18 cellular contexts compared by ENCODE assay signal in genomic region chr20:45313065-45313695, GRCh38. TPM values are rescaled to one million over a fixed set of nuclear protein-coding genes. Genes with fewer than 3 reads are reported as not detected.
A peak's percentile ranks its signal among the peaks of the same experiment; 100 is the strongest.
DNase-seq lines count a peak whose midpoint lies in the region; ATAC-seq, FAIRE-seq and TF ChIP-seq lines count a peak whose summit lies in the region.
"Had no signal": no experiment of that assay in that cellular context is flagged by ENCODE, and none has a peak within 500 bp of the region (broad histone marks: within the 10 kb centered on the region; RNA-seq: fewer than 3 reads in every experiment).

No MANE protein-coding gene starts in this region.

- H4K8ac ChIP-seq in neuronal stem cell (ENCODE audit: low read depth, low read length): no peak overlapping the region

- H2AFZ ChIP-seq in HepG2 (ENCODE audit: low read length): no peak overlapping the region
- no peak overlapping the region for H2AFZ ChIP-seq in neuronal stem cell (ENCODE audit: low read length)

- H3K79me2 ChIP-seq in HepG2 (ENCODE audit: insufficient read depth, low read length): no peaks in the 10 kb centered on the region

- H2BK12ac ChIP-seq in neuronal stem cell (ENCODE audit: low read length): no peak overlapping the region

- peaks cover 26% of the 10 kb centered on the region for H3K4me1 Mint-ChIP-seq in activated CD4-positive, alpha-beta T cell treated with anti-CD3 and anti-CD28 coated beads, Interleukin-2, amount 10 ng/mL, durations not matched to agents 7 days and 5 days

- no peak overlapping the region for H2BK5ac ChIP-seq in neuronal stem cell (ENCODE audit: low read length)

- no peak overlapping the region for H2BK120ac ChIP-seq in neuronal stem cell (ENCODE audit: low read depth, low read length)

- H3K36me3 ChIP-seq in HepG2 (replicated peaks in 1 of 2; ENCODE audit: control insufficient read depth in 1 of 2, insufficient read depth in 2 of 2, low read length in 2 of 2): no peaks in the 10 kb centered on the region
- H3K36me3 ChIP-seq in right lobe of liver: no peaks in the 10 kb centered on the region
- H3K36me3 ChIP-seq in RWPE2 (ENCODE audit: low read depth): no peaks in the 10 kb centered on the region
- no peaks in the 10 kb centered on the region for H3K36me3 ChIP-seq in neuronal stem cell (replicated peaks in 1 of 2; ENCODE audit: control insufficient read depth in 2 of 2, insufficient read depth in 2 of 2, low read length in 2 of 2)

- BruUV-seq in HepG2 (replicated peaks; lab: Mats Ljungman, UMichigan): no TSS peak

- H2BK15ac ChIP-seq in neuronal stem cell (ENCODE audit: low read length): no peak overlapping the region

- CTCF ChIA-PET in HepG2 (lab: Yijun Ruan, JAX; ENCODE audit: low intra/inter-chr PET ratio, low total read pairs): no interaction called here
- CTCF ChIA-PET in activated CD4-positive, alpha-beta T cell treated with anti-CD3 and anti-CD28 coated beads, Interleukin-2, amount 10 ng/mL, durations not matched to agents 7 days and 5 days (lab: Charles Lee): interaction anchor here (1.0 to 1.4 kb wide), 4 partner anchors 10 to 458 kb away, joined by 3 to 5 read pairs (median 4); no protein-coding TSS in a partner anchor

- no peak for TF ChIP-seq CTCF in HepG2 (CRISPR knock-in tag; IDR thresholded peaks at IDR 0.05)
- TF ChIP-seq CTCF in right lobe of liver (IDR thresholded peaks at IDR 0.05): no peak
- no peak for TF ChIP-seq CTCF in RWPE2 (IDR thresholded peaks at IDR 0.05; ENCODE audit: poor library complexity, severe bottlenecking)

- H3K27ac ChIP-seq in HepG2 (ENCODE audit: extremely low read length, insufficient read depth, low read length) (no peak overlapping the region), right lobe of liver (no peak overlapping the region), RWPE2 (ENCODE audit: poor library complexity, severe bottlenecking) (no peak overlapping the region), neuronal stem cell (replicated peaks; ENCODE audit: low read length) (no peak overlapping the region)
- H3K27ac ChIP-seq: 22Rv1 had no signal

- POLR2A ChIA-PET in HepG2 (lab: Yijun Ruan, JAX): no interaction called here
- POLR2A ChIA-PET in activated CD4-positive, alpha-beta T cell treated with anti-CD3 and anti-CD28 coated beads, Interleukin-2, amount 10 ng/mL, durations not matched to agents 7 days and 5 days (lab: Charles Lee): interaction anchor here (0.6 kb wide), 1 partner anchor 47 kb away, joined by 3 read pairs; no protein-coding TSS in a partner anchor

- TF ChIP-seq EP300 in HepG2 (IDR thresholded peaks at IDR 0.05; ENCODE audit: low read depth in 2 of 2, low read length in 2 of 2) (no peak), HepG2 (CRISPR knock-in tag; IDR thresholded peaks at IDR 0.05; ENCODE audit: borderline replicate concordance) (no peak)

- no peak overlapping the region for H2AK5ac ChIP-seq in neuronal stem cell (ENCODE audit: low read depth, low read length)

- H4K91ac ChIP-seq in neuronal stem cell (ENCODE audit: low read depth, low read length, poor library complexity): no peak overlapping the region

- no peaks in the 10 kb centered on the region for H3K9me3 Mint-ChIP-seq in activated CD4-positive, alpha-beta T cell treated with anti-CD3 and anti-CD28 coated beads, Interleukin-2, amount 10 ng/mL, durations not matched to agents 7 days and 5 days
- H3K9me3 Mint-ChIP-seq: CD4-positive, alpha-beta memory T cell had no signal

- H3K9ac ChIP-seq in HepG2 (ENCODE audit: insufficient read depth, low read depth, low read length): no peak overlapping the region
- H3K9ac ChIP-seq in neuronal stem cell (ENCODE audit: low read depth, low read length, poor library complexity): peak overlapping the region; percentile 16

- H3K27ac Mint-ChIP-seq in activated CD4-positive, alpha-beta T cell treated with anti-CD3 and anti-CD28 coated beads, Interleukin-2, amount 10 ng/mL, durations not matched to agents 7 days and 5 days: no peak overlapping the region
- H3K27ac Mint-ChIP-seq: CD4-positive, alpha-beta memory T cell had no signal

- H3K4me1 ChIP-seq in HepG2 (ENCODE audit: insufficient read depth, low read length) (peaks cover 7% of the 10 kb centered on the region), right lobe of liver (peaks cover 0 to 3% (median 0%) of the 10 kb centered on the region in 4 donors), RWPE2 (ENCODE audit: insufficient read depth, poor library complexity, severe bottlenecking) (no peaks in the 10 kb centered on the region), neuronal stem cell (ENCODE audit: control insufficient read depth in 2 of 2, insufficient read depth in 1 of 2, low read depth in 1 of 2, low read length in 2 of 2) (peaks cover 0 to 5% of the 10 kb centered on the region in 2 donors)

- TF ChIP-seq RAD21 in HepG2 (CRISPR knock-in tag; IDR thresholded peaks at IDR 0.05): no peak

- no peaks in the 10 kb centered on the region for H4K20me1 ChIP-seq in HepG2 (ENCODE audit: insufficient read depth, low read length)

- DNase-seq in HepG2 (ENCODE audit: low spot score) (no peak), right lobe of liver (no peak), RWPE2 (ENCODE audit: low spot score) (peak; percentile 74), neuronal stem cell (ENCODE audit: low spot score) (no peak), RCC 7860 (ENCODE audit: low spot score) (no peak), NCI-H2196 (lab: John Stamatoyannopoulos, UW; ENCODE audit: unreplicated experiment) (no peak)
- no peak for DNase-seq in activated CD4-positive, alpha-beta T cell treated with anti-CD3 and anti-CD28 coated beads, Interleukin-2, amount 10 ng/mL, durations not matched to agents 7 days and 5 days
- DNase-seq: C1 segment of cervical spinal cord; CD4-positive, alpha-beta memory T cell; DND-41; GDM1 had no signal

- 16% methylated on average over 8 of the region's 8 CpGs for WGBS in HepG2 (ENCODE audit: low lambda C conversion rate)
- WGBS in right lobe of liver (ENCODE audit: insufficient coverage, low coverage, low lambda C conversion rate, missing lambda C conversion rate): 94% methylated on average over 7 of the region's 8 CpGs
- no CpG with 5 or more reads among the region's 8 CpGs for WGBS in neuronal stem cell (ENCODE audit: extremely low coverage in 2 of 2, insufficient read length in 2 of 2, insufficient replicate concordance in 1 of 2), 2 donors

- no peak overlapping the region for H3K4me3 ChIP-seq in HepG2 (replicated peaks in 1 of 3; ENCODE audit: insufficient read depth in 1 of 3, low read depth in 2 of 3, low read length in 3 of 3)
- H3K4me3 ChIP-seq in right lobe of liver: no peak overlapping the region
- H3K4me3 ChIP-seq in RWPE2 (ENCODE audit: severe bottlenecking): no peak overlapping the region
- peak overlapping the region in 1 of 2 donors; percentile 3 for H3K4me3 ChIP-seq in neuronal stem cell (ENCODE audit: low read length in 2 of 2)

- H3K4me2 ChIP-seq in HepG2 (ENCODE audit: low read depth, low read length) (no peak overlapping the region), neuronal stem cell (ENCODE audit: insufficient read depth, low read length, poor library complexity, severe bottlenecking) (no peak overlapping the region)

- ATAC-seq in HepG2 (peak; percentile 18; the same call in 1 of the 3 replicates), right lobe of liver (no peak), RWPE2 (ENCODE audit: low read depth) (no peak), HG02885 (IDR thresholded peaks at IDR 0.05; ENCODE audit: poor library complexity, unreplicated experiment) (no peak)
- ATAC-seq: HCT116 had no signal

- H3K14ac ChIP-seq in neuronal stem cell (ENCODE audit: low read length): no peak overlapping the region

- no peaks in the 10 kb centered on the region for H3K9me3 ChIP-seq in HepG2 (ENCODE audit: low read length)
- H3K9me3 ChIP-seq in right lobe of liver: no peaks in the 10 kb centered on the region
- no peaks in the 10 kb centered on the region for H3K9me3 ChIP-seq in RWPE2 (ENCODE audit: severe bottlenecking)
- H3K9me3 ChIP-seq in neuronal stem cell (replicated peaks in 1 of 2; ENCODE audit: control insufficient read depth in 2 of 2, insufficient read depth in 1 of 2, low read depth in 1 of 2, low read length in 2 of 2): peaks cover 0 to 3% of the 10 kb centered on the region in 2 donors

- H3K27me3 ChIP-seq in HepG2 (ENCODE audit: control insufficient read depth in 1 of 2, insufficient read depth in 2 of 2, low read length in 2 of 2) (peaks cover 5 to 58% of the 10 kb centered on the region in 2 experiments; a peak in 4 of 5 replicates), right lobe of liver (no peaks in the 10 kb centered on the region), RWPE2 (ENCODE audit: insufficient read depth, poor library complexity, severe bottlenecking) (peaks cover 30% of the 10 kb centered on the region), neuronal stem cell (ENCODE audit: control insufficient read depth in 3 of 3, insufficient read depth in 3 of 3, low read depth in 1 of 3, low read length in 3 of 3) (peaks cover 0 to 29% (median 27%) of the 10 kb centered on the region in 3 experiments)

- no peak overlapping the region for H3K4me3 Mint-ChIP-seq in activated CD4-positive, alpha-beta T cell treated with anti-CD3 and anti-CD28 coated beads, Interleukin-2, amount 10 ng/mL, durations not matched to agents 7 days and 5 days
- H3K4me3 Mint-ChIP-seq: CD4-positive, alpha-beta memory T cell had no signal

- in situ Hi-C loops in HepG2 (cut with HindIII; ENCODE audit: extremely low pct_ligation_motif_present, low pct_unique_long_range_greater_than_20kb): no loop called here

- intact Hi-C loops in HepG2 (cut with micrococcal nuclease; ENCODE audit: unreplicated experiment) (no loop called here), right lobe of liver (cut with DNase I) (loop anchor here (10.0 kb wide), 1 partner anchor 462 kb away; no protein-coding TSS in a partner anchor)

- peak overlapping the region; percentile 80 for H3K23ac ChIP-seq in neuronal stem cell (ENCODE audit: low read depth, low read length, poor library complexity)

- no peaks in the 10 kb centered on the region for H3K79me1 ChIP-seq in neuronal stem cell (ENCODE audit: low read depth, low read length)

- no peak overlapping the region for H3K4ac ChIP-seq in neuronal stem cell (ENCODE audit: low read length)

- no peak for TF ChIP-seq POLR2A in HepG2 (IDR thresholded peaks at IDR 0.05; ENCODE audit: insufficient read depth in 1 of 2, low read depth in 2 of 2, low read length in 2 of 2)
- TF ChIP-seq POLR2A in right lobe of liver (IDR thresholded peaks at IDR 0.05): no peak

- peaks cover 50% of the 10 kb centered on the region for H3K27me3 Mint-ChIP-seq in activated CD4-positive, alpha-beta T cell treated with anti-CD3 and anti-CD28 coated beads, Interleukin-2, amount 10 ng/mL, durations not matched to agents 7 days and 5 days

- H3K18ac ChIP-seq in neuronal stem cell (ENCODE audit: low read length): no peak overlapping the region

- no peak for FAIRE-seq in HepG2 (lab: Jason Lieb, UNC)
- FAIRE-seq in RCC 7860 (lab: Jason Lieb, UNC): no peak
- FAIRE-seq: GM12892, H54 had no signal

- H3K36me3 Mint-ChIP-seq in activated CD4-positive, alpha-beta T cell treated with anti-CD3 and anti-CD28 coated beads, Interleukin-2, amount 10 ng/mL, durations not matched to agents 7 days and 5 days (ENCODE audit: low read depth): no peaks in the 10 kb centered on the region
- H3K36me3 Mint-ChIP-seq: CD4-positive, alpha-beta memory T cell had no signal

RNA-seq across cellular contexts. Expression of gene MATN4, which starts 5.1 kb away (rescaled TPM):
- total RNA-seq in HepG2 (2016; rRNA removed; fragmentation: Illumina TruSeq; extraction: Trizol) (not detected in 2 replicates), right lobe of liver (not detected)
- not detected in 2 replicates for total RNA-seq in HepG2 (2016; cell fraction: cytosol; rRNA removed; fragmentation: Illumina TruSeq; extraction: Trizol; ENCODE audit: low read depth)
- total RNA-seq in HepG2 (2016; cell fraction: insoluble cytoplasmic fraction; rRNA removed; fragmentation: Illumina TruSeq; extraction: Trizol): not detected in 2 replicates
- total RNA-seq in HepG2 (2016; cell fraction: membrane; rRNA removed; fragmentation: Illumina TruSeq; extraction: Trizol): not detected in 2 replicates
- not detected in 2 replicates for total RNA-seq in HepG2 (2016; cell fraction: nucleus; rRNA removed; fragmentation: Illumina TruSeq; extraction: Trizol)
- polyA plus RNA-seq in HepG2 (2011; rRNA removed): 0.04 TPM in 1 of 2 replicates, not detected in the other
- polyA plus RNA-seq in HepG2 (2011; cell fraction: cytosol; rRNA removed): not detected in 2 replicates
- 0.11 TPM in 1 of 2 replicates, not detected in the other for polyA plus RNA-seq in HepG2 (2011; cell fraction: nucleus; rRNA removed)
- not detected in 2 replicates for polyA plus RNA-seq in HepG2 (2012)
- polyA plus RNA-seq in HepG2 (2016; cell fraction: cytosol; fragmentation: Illumina TruSeq; extraction: Trizol; ENCODE audit: low read depth): not detected in 2 replicates
- not detected in 2 replicates for polyA plus RNA-seq in HepG2 (2016; cell fraction: insoluble cytoplasmic fraction; fragmentation: Illumina TruSeq; extraction: Trizol; ENCODE audit: low read depth)
- not detected in 2 replicates for polyA plus RNA-seq in HepG2 (2016; cell fraction: membrane; fragmentation: Illumina TruSeq; extraction: Trizol; ENCODE audit: low read depth)
- polyA plus RNA-seq in HepG2 (2016; cell fraction: nucleus; fragmentation: Illumina TruSeq; extraction: Trizol; ENCODE audit: insufficient read depth, low read depth): not detected in 2 replicates
- polyA minus RNA-seq in HepG2 (2011; rRNA and poly(A)+ RNA removed; ENCODE audit: low replicate concordance): not detected in 2 replicates
- polyA minus RNA-seq in HepG2 (2011; cell fraction: cytosol; rRNA and poly(A)+ RNA removed): not detected in 2 replicates
- polyA minus RNA-seq in HepG2 (2011; cell fraction: nucleus; rRNA and poly(A)+ RNA removed): not detected in 2 replicates
- polyA plus RNA-seq in neuronal stem cell (2013, experiment 1 of 2): 0.11 TPM
- 0.18 TPM for polyA plus RNA-seq in neuronal stem cell (2013, experiment 2 of 2)
- under 1 TPM; 0.17 to 0.25 TPM for total RNA-seq in activated CD4-positive, alpha-beta T cell treated with anti-CD3 and anti-CD28 coated beads, Interleukin-2, amount 10 ng/mL, durations not matched to agents 7 days and 5 days
- total RNA-seq: CD4-positive, alpha-beta memory T cell; HT1080 had no signal
- polyA plus RNA-seq: CD4-positive, alpha-beta memory T cell had no signal

RNA-seq across cellular contexts. Expression of gene RBPJL, which starts 6.5 kb away (rescaled TPM):
- total RNA-seq in HepG2 (2016; rRNA removed; fragmentation: Illumina TruSeq; extraction: Trizol) (not detected in 2 replicates), right lobe of liver (not detected)
- total RNA-seq in HepG2 (2016; cell fraction: cytosol; rRNA removed; fragmentation: Illumina TruSeq; extraction: Trizol; ENCODE audit: low read depth): not detected in 2 replicates
- not detected in 2 replicates for total RNA-seq in HepG2 (2016; cell fraction: insoluble cytoplasmic fraction; rRNA removed; fragmentation: Illumina TruSeq; extraction: Trizol)
- not detected in 2 replicates for total RNA-seq in HepG2 (2016; cell fraction: membrane; rRNA removed; fragmentation: Illumina TruSeq; extraction: Trizol)
- not detected in 2 replicates for total RNA-seq in HepG2 (2016; cell fraction: nucleus; rRNA removed; fragmentation: Illumina TruSeq; extraction: Trizol)
- not detected in 2 replicates for polyA plus RNA-seq in HepG2 (2011; rRNA removed)
- not detected in 2 replicates for polyA plus RNA-seq in HepG2 (2011; cell fraction: cytosol; rRNA removed)
- polyA plus RNA-seq in HepG2 (2011; cell fraction: nucleus; rRNA removed): not detected in 2 replicates
- not detected in 2 replicates for polyA plus RNA-seq in HepG2 (2012)
- polyA plus RNA-seq in HepG2 (2016; cell fraction: cytosol; fragmentation: Illumina TruSeq; extraction: Trizol; ENCODE audit: low read depth): not detected in 2 replicates
- not detected in 2 replicates for polyA plus RNA-seq in HepG2 (2016; cell fraction: insoluble cytoplasmic fraction; fragmentation: Illumina TruSeq; extraction: Trizol; ENCODE audit: low read depth)
- not detected in 2 replicates for polyA plus RNA-seq in HepG2 (2016; cell fraction: membrane; fragmentation: Illumina TruSeq; extraction: Trizol; ENCODE audit: low read depth)
- polyA plus RNA-seq in HepG2 (2016; cell fraction: nucleus; fragmentation: Illumina TruSeq; extraction: Trizol; ENCODE audit: insufficient read depth, low read depth): not detected in 2 replicates
- not detected in 2 replicates for polyA minus RNA-seq in HepG2 (2011; rRNA and poly(A)+ RNA removed; ENCODE audit: low replicate concordance)
- polyA minus RNA-seq in HepG2 (2011; cell fraction: cytosol; rRNA and poly(A)+ RNA removed): not detected in 2 replicates
- not detected in 2 replicates for polyA minus RNA-seq in HepG2 (2011; cell fraction: nucleus; rRNA and poly(A)+ RNA removed)
- polyA plus RNA-seq in neuronal stem cell (2013, experiment 1 of 2): not detected
- polyA plus RNA-seq in neuronal stem cell (2013, experiment 2 of 2): 0.04 TPM
- total RNA-seq in activated CD4-positive, alpha-beta T cell treated with anti-CD3 and anti-CD28 coated beads, Interleukin-2, amount 10 ng/mL, durations not matched to agents 7 days and 5 days: not detected
- total RNA-seq: A673; CD4-positive, alpha-beta memory T cell; HT1080 had no signal
- polyA plus RNA-seq: CD4-positive, alpha-beta memory T cell had no signal

RNA-seq across cellular contexts. Expression of gene SDC4, which starts 35.0 kb away (rescaled TPM):
- total RNA-seq in HepG2 (2016; rRNA removed; fragmentation: Illumina TruSeq; extraction: Trizol) (36.0 and 65.1 TPM in 2 replicates), right lobe of liver (100 to 1,000 TPM in 4 of 6 experiments, 10 to 100 TPM in 2; 84.3 to 373 (median 116) TPM)
- 6.2 and 6.3 TPM in 2 replicates for total RNA-seq in HepG2 (2016; cell fraction: cytosol; rRNA removed; fragmentation: Illumina TruSeq; extraction: Trizol; ENCODE audit: low read depth)
- total RNA-seq in HepG2 (2016; cell fraction: insoluble cytoplasmic fraction; rRNA removed; fragmentation: Illumina TruSeq; extraction: Trizol): 34.4 and 64.3 TPM in 2 replicates
- 21.2 and 23.6 TPM in 2 replicates for total RNA-seq in HepG2 (2016; cell fraction: membrane; rRNA removed; fragmentation: Illumina TruSeq; extraction: Trizol)
- total RNA-seq in HepG2 (2016; cell fraction: nucleus; rRNA removed; fragmentation: Illumina TruSeq; extraction: Trizol): 61.5 and 66.3 TPM in 2 replicates
- 49.0 and 67.2 TPM in 2 replicates for polyA plus RNA-seq in HepG2 (2011; rRNA removed)
- 51.5 and 81.1 TPM in 2 replicates for polyA plus RNA-seq in HepG2 (2011; cell fraction: cytosol; rRNA removed)
- polyA plus RNA-seq in HepG2 (2011; cell fraction: nucleus; rRNA removed): 16.0 and 26.7 TPM in 2 replicates
- 44.1 and 51.7 TPM in 2 replicates for polyA plus RNA-seq in HepG2 (2012)
- 5.0 TPM in 2 replicates for polyA plus RNA-seq in HepG2 (2016; cell fraction: cytosol; fragmentation: Illumina TruSeq; extraction: Trizol; ENCODE audit: low read depth)
- 33.1 and 34.5 TPM in 2 replicates for polyA plus RNA-seq in HepG2 (2016; cell fraction: insoluble cytoplasmic fraction; fragmentation: Illumina TruSeq; extraction: Trizol; ENCODE audit: low read depth)
- polyA plus RNA-seq in HepG2 (2016; cell fraction: membrane; fragmentation: Illumina TruSeq; extraction: Trizol; ENCODE audit: low read depth): 13.3 and 15.5 TPM in 2 replicates
- polyA plus RNA-seq in HepG2 (2016; cell fraction: nucleus; fragmentation: Illumina TruSeq; extraction: Trizol; ENCODE audit: insufficient read depth, low read depth): 86.0 and 86.3 TPM in 2 replicates
- polyA minus RNA-seq in HepG2 (2011; rRNA and poly(A)+ RNA removed; ENCODE audit: low replicate concordance): 33.3 and 94.7 TPM in 2 replicates
- 68.1 and 88.6 TPM in 2 replicates for polyA minus RNA-seq in HepG2 (2011; cell fraction: cytosol; rRNA and poly(A)+ RNA removed)
- 15.1 and 31.3 TPM in 2 replicates for polyA minus RNA-seq in HepG2 (2011; cell fraction: nucleus; rRNA and poly(A)+ RNA removed)
- polyA plus RNA-seq in neuronal stem cell (2013, experiment 1 of 2): 13.8 TPM
- polyA plus RNA-seq in neuronal stem cell (2013, experiment 2 of 2): 15.1 TPM
- 1 to 10 TPM; 7.5 to 8.1 TPM for total RNA-seq in activated CD4-positive, alpha-beta T cell treated with anti-CD3 and anti-CD28 coated beads, Interleukin-2, amount 10 ng/mL, durations not matched to agents 7 days and 5 days

RNA-seq across cellular contexts. Expression of gene SYS1, which starts 49.8 kb away (rescaled TPM):
- total RNA-seq in HepG2 (2016; rRNA removed; fragmentation: Illumina TruSeq; extraction: Trizol): 22.0 and 38.3 TPM in 2 replicates
- 17.7 and 19.7 TPM in 2 replicates for total RNA-seq in HepG2 (2016; cell fraction: cytosol; rRNA removed; fragmentation: Illumina TruSeq; extraction: Trizol; ENCODE audit: low read depth)
- 22.2 and 38.4 TPM in 2 replicates for total RNA-seq in HepG2 (2016; cell fraction: insoluble cytoplasmic fraction; rRNA removed; fragmentation: Illumina TruSeq; extraction: Trizol)
- total RNA-seq in HepG2 (2016; cell fraction: membrane; rRNA removed; fragmentation: Illumina TruSeq; extraction: Trizol): 35.6 and 38.6 TPM in 2 replicates
- total RNA-seq in HepG2 (2016; cell fraction: nucleus; rRNA removed; fragmentation: Illumina TruSeq; extraction: Trizol): 39.9 and 40.9 TPM in 2 replicates
- polyA plus RNA-seq in HepG2 (2011; rRNA removed): 65.6 and 75.9 TPM in 2 replicates
- polyA plus RNA-seq in HepG2 (2011; cell fraction: cytosol; rRNA removed): 66.7 and 88.3 TPM in 2 replicates
- polyA plus RNA-seq in HepG2 (2011; cell fraction: nucleus; rRNA removed): 46.0 and 49.6 TPM in 2 replicates
- polyA plus RNA-seq in HepG2 (2012): 22.5 and 24.8 TPM in 2 replicates
- polyA plus RNA-seq in HepG2 (2016; cell fraction: cytosol; fragmentation: Illumina TruSeq; extraction: Trizol; ENCODE audit: low read depth): 16.5 and 19.7 TPM in 2 replicates
- 24.3 and 27.0 TPM in 2 replicates for polyA plus RNA-seq in HepG2 (2016; cell fraction: insoluble cytoplasmic fraction; fragmentation: Illumina TruSeq; extraction: Trizol; ENCODE audit: low read depth)
- polyA plus RNA-seq in HepG2 (2016; cell fraction: membrane; fragmentation: Illumina TruSeq; extraction: Trizol; ENCODE audit: low read depth): 29.1 and 31.7 TPM in 2 replicates
- 41.1 and 42.9 TPM in 2 replicates for polyA plus RNA-seq in HepG2 (2016; cell fraction: nucleus; fragmentation: Illumina TruSeq; extraction: Trizol; ENCODE audit: insufficient read depth, low read depth)
- 127 and 240 TPM in 2 replicates for polyA minus RNA-seq in HepG2 (2011; rRNA and poly(A)+ RNA removed; ENCODE audit: low replicate concordance)
- polyA minus RNA-seq in HepG2 (2011; cell fraction: cytosol; rRNA and poly(A)+ RNA removed): 35.0 and 40.9 TPM in 2 replicates
- 56.0 and 62.5 TPM in 2 replicates for polyA minus RNA-seq in HepG2 (2011; cell fraction: nucleus; rRNA and poly(A)+ RNA removed)
- 10 to 100 TPM; 16.6 to 26.2 (median 20.8) TPM for total RNA-seq in right lobe of liver
- 16.8 TPM for polyA plus RNA-seq in neuronal stem cell (2013, experiment 1 of 2)
- 16.4 TPM for polyA plus RNA-seq in neuronal stem cell (2013, experiment 2 of 2)
- 10 to 100 TPM; 23.9 to 25.6 TPM for total RNA-seq in activated CD4-positive, alpha-beta T cell treated with anti-CD3 and anti-CD28 coated beads, Interleukin-2, amount 10 ng/mL, durations not matched to agents 7 days and 5 days

RNA-seq across cellular contexts. Expression of gene SLPI, which starts 58.8 kb away (rescaled TPM):
- total RNA-seq in HepG2 (2016; rRNA removed; fragmentation: Illumina TruSeq; extraction: Trizol) (not detected in 2 replicates), right lobe of liver (100 to 1,000 TPM in 5 of 6 experiments, 10 to 100 TPM in 1; 51.9 to 197 (median 169) TPM)
- not detected in 2 replicates for total RNA-seq in HepG2 (2016; cell fraction: cytosol; rRNA removed; fragmentation: Illumina TruSeq; extraction: Trizol; ENCODE audit: low read depth)
- total RNA-seq in HepG2 (2016; cell fraction: insoluble cytoplasmic fraction; rRNA removed; fragmentation: Illumina TruSeq; extraction: Trizol): not detected in 2 replicates
- not detected in 2 replicates for total RNA-seq in HepG2 (2016; cell fraction: membrane; rRNA removed; fragmentation: Illumina TruSeq; extraction: Trizol)
- not detected in 2 replicates for total RNA-seq in HepG2 (2016; cell fraction: nucleus; rRNA removed; fragmentation: Illumina TruSeq; extraction: Trizol)
- 0.13 TPM in 1 of 2 replicates, not detected in the other for polyA plus RNA-seq in HepG2 (2011; rRNA removed)
- polyA plus RNA-seq in HepG2 (2011; cell fraction: cytosol; rRNA removed): 0.28 TPM in 1 of 2 replicates, not detected in the other
- polyA plus RNA-seq in HepG2 (2011; cell fraction: nucleus; rRNA removed): not detected in 2 replicates
- not detected in 2 replicates for polyA plus RNA-seq in HepG2 (2012)
- polyA plus RNA-seq in HepG2 (2016; cell fraction: cytosol; fragmentation: Illumina TruSeq; extraction: Trizol; ENCODE audit: low read depth): not detected in 2 replicates
- polyA plus RNA-seq in HepG2 (2016; cell fraction: insoluble cytoplasmic fraction; fragmentation: Illumina TruSeq; extraction: Trizol; ENCODE audit: low read depth): not detected in 2 replicates
- polyA plus RNA-seq in HepG2 (2016; cell fraction: membrane; fragmentation: Illumina TruSeq; extraction: Trizol; ENCODE audit: low read depth): not detected in 2 replicates
- not detected in 2 replicates for polyA plus RNA-seq in HepG2 (2016; cell fraction: nucleus; fragmentation: Illumina TruSeq; extraction: Trizol; ENCODE audit: insufficient read depth, low read depth)
- 116 TPM in 1 of 2 replicates, not detected in the other for polyA minus RNA-seq in HepG2 (2011; rRNA and poly(A)+ RNA removed; ENCODE audit: low replicate concordance)
- 10.7 and 13.4 TPM in 2 replicates for polyA minus RNA-seq in HepG2 (2011; cell fraction: cytosol; rRNA and poly(A)+ RNA removed)
- polyA minus RNA-seq in HepG2 (2011; cell fraction: nucleus; rRNA and poly(A)+ RNA removed): 2.5 and 8.4 TPM in 2 replicates
- not detected for polyA plus RNA-seq in neuronal stem cell (2013, experiment 1 of 2)
- not detected for polyA plus RNA-seq in neuronal stem cell (2013, experiment 2 of 2)
- total RNA-seq in activated CD4-positive, alpha-beta T cell treated with anti-CD3 and anti-CD28 coated beads, Interleukin-2, amount 10 ng/mL, durations not matched to agents 7 days and 5 days: under 1 TPM in 1 of 2 experiments, not detected in 1; 0.37 TPM
- total RNA-seq: A673; CD4-positive, alpha-beta memory T cell; HT1080 had no signal
- polyA plus RNA-seq: CD4-positive, alpha-beta memory T cell had no signal
